16 cellular contexts compared by ENCODE assay signal in genomic region chr4:27635936-27636913, GRCh38.
DNase-seq lines count a peak whose midpoint lies in the region; ATAC-seq lines count a peak whose summit lies in the region.
"Had no signal": no experiment of that assay in that cellular context is flagged by ENCODE, and none has a peak within 500 bp of the region (broad histone marks: within the 10 kb centered on the region; RNA-seq: fewer than 3 reads in every experiment).

No MANE protein-coding gene starts in this region.

- peak; percentile 79 for ATAC-seq in GM18499 (IDR thresholded peaks at IDR 0.05; ENCODE audit: insufficient read depth, unreplicated experiment)
- peak; percentile 89 for ATAC-seq in GM19463 (IDR thresholded peaks at IDR 0.05; ENCODE audit: unreplicated experiment)
- peak; percentile 64 for ATAC-seq in HG02798 (IDR thresholded peaks at IDR 0.05; ENCODE audit: poor library complexity, unreplicated experiment)
- ATAC-seq in HG03432 (IDR thresholded peaks at IDR 0.05; ENCODE audit: unreplicated experiment), result peak; percentile 96
- ATAC-seq in left ventricle myocardium superior, result no peak
- ATAC-seq: natural killer cell had no signal

- intact Hi-C loops in left ventricle myocardium superior (cut with micrococcal nuclease), result no loop called here

- DNase-seq in left ventricle myocardium superior (no peak), GM03348 (ENCODE audit: low spot score) (no peak), NOMO-1 (lab: John Stamatoyannopoulos, UW; ENCODE audit: unreplicated experiment in 2 of 2) (no peak), HCEC 1CT (no peak)
- DNase-seq: ACHN; activated CD4-positive, alpha-beta T cell treated with anti-CD3 and anti-CD28 coated beads for 4 hours; Caco-2; colonic mucosa; esophagus squamous epithelium; natural killer cell; NCI-H187; trophoblast cell had no signal
